In the genomic region with DNA sequence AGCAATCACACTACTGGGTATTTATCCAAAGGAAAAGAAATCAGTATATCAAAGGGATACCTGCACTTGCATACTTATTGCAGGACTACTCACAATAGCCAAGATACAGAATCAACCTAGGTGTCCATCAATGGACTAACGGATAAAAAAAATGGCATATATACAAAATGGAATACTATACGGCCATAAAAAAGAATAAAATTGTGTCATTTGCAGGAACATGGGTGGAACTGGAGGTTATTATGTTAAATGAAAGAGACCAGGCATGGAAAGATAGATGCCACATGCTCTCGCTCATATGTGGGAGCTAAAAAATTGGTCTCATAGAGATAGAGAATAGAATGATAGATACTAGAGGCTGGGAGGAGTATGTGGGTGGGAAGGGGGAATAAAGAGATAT, we compare ENCODE assay signal across 2 cellular contexts.
TF ChIP-seq lines count a peak whose summit lies in the region.

No MANE protein-coding gene starts in this region.

TF ChIP-seq in HEK293, 187 proteins besides CTCF, POLR2A, EP300 and RAD21:
- peak; percentile 90 for TF ChIP-seq ZNF146 (tag by site-specific recombination; IDR thresholded peaks at IDR 0.05)
- TF ChIP-seq ZNF211 (tag by site-specific recombination; IDR thresholded peaks at IDR 0.05; ENCODE audit: low read depth): no peak
- no peak for TF ChIP-seq ZNF677 (tag by site-specific recombination; IDR thresholded peaks at IDR 0.05)
- no peak for TF ChIP-seq ZNF596 (tag by site-specific recombination; IDR thresholded peaks at IDR 0.05)
- no peak for TF ChIP-seq ZBTB49 (tag by site-specific recombination; IDR thresholded peaks at IDR 0.05; ENCODE audit: low read depth)
- TF ChIP-seq, protein P1, sequence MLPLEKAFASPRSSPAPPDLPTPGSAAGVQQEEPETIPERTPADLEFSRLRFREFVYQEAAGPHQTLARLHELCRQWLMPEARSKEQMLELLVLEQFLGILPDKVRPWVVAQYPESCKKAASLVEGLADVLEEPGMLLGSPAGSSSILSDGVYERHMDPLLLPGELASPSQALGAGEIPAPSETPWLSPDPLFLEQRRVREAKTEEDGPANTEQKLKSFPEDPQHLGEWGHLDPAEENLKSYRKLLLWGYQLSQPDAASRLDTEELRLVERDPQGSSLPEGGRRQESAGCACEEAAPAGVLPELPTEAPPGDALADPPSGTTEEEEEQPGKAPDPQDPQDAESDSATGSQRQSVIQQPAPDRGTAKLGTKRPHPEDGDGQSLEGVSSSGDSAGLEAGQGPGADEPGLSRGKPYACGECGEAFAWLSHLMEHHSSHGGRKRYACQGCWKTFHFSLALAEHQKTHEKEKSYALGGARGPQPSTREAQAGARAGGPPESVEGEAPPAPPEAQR (tag by site-specific recombination; IDR thresholded peaks at IDR 0.05): no peak
- TF ChIP-seq, protein P2, sequence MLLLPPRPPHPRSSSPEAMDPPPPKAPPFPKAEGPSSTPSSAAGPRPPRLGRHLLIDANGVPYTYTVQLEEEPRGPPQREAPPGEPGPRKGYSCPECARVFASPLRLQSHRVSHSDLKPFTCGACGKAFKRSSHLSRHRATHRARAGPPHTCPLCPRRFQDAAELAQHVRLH (tag by site-specific recombination; IDR thresholded peaks at IDR 0.05): 0 out of 2 replicates have a peak, but pooled peaks have one; percentile 17
- 0 out of 2 replicates have a peak, but pooled peaks have one; percentile 62 for TF ChIP-seq ZNF280D (tag by site-specific recombination; IDR thresholded peaks at IDR 0.05)
- no peak for TF ChIP-seq ZNF707 (tag by site-specific recombination; IDR thresholded peaks at IDR 0.05)
- TF ChIP-seq ZNF175 (tag by site-specific recombination; IDR thresholded peaks at IDR 0.05): no peak

TF ChIP-seq in K562, 482 proteins besides CTCF, POLR2A, EP300 and RAD21:
- no peak for TF ChIP-seq ZBTB17 (CRISPR knock-in tag; IDR thresholded peaks at IDR 0.05)
- peak in 1 of 2 experiments; percentile 43; a peak in 2 of 4 replicates for TF ChIP-seq KDM1A (IDR thresholded peaks at IDR 0.05)
- TF ChIP-seq TAF9B (IDR thresholded peaks at IDR 0.05; ENCODE audit: partially characterized antibody): no peak
- peak; percentile 48 for TF ChIP-seq RBM25 (IDR thresholded peaks at IDR 0.05; ENCODE audit: low read depth, low read length, severe bottlenecking)
- no peak for TF ChIP-seq BCL6 (CRISPR knock-in tag; IDR thresholded peaks at IDR 0.05)
- peak; percentile 89 for TF ChIP-seq ZNF146 (CRISPR knock-in tag; IDR thresholded peaks at IDR 0.05; ENCODE audit: unreplicated experiment)
- TF ChIP-seq, protein P3, sequence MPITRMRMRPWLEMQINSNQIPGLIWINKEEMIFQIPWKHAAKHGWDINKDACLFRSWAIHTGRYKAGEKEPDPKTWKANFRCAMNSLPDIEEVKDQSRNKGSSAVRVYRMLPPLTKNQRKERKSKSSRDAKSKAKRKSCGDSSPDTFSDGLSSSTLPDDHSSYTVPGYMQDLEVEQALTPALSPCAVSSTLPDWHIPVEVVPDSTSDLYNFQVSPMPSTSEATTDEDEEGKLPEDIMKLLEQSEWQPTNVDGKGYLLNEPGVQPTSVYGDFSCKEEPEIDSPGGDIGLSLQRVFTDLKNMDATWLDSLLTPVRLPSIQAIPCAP (CRISPR knock-in tag; IDR thresholded peaks at IDR 0.05; ENCODE audit: borderline replicate concordance): no peak
- no peak for TF ChIP-seq ETV6 (IDR thresholded peaks at IDR 0.05; ENCODE audit: borderline replicate concordance in 1 of 2, low read depth in 2 of 2, low read length in 1 of 2)
- TF ChIP-seq ETV6 (CRISPR knock-in tag; IDR thresholded peaks at IDR 0.05; ENCODE audit: borderline replicate concordance): no peak
- no peak for TF ChIP-seq KLF16 (IDR thresholded peaks at IDR 0.05)
- no peak for TF ChIP-seq THRB (CRISPR knock-in tag; conservative IDR thresholded peaks at IDR 0.05)
- no peak for TF ChIP-seq EZH2 (IDR thresholded peaks at IDR 0.05; ENCODE audit: borderline replicate concordance, low read depth, low read length)
- TF ChIP-seq MXD1 (CRISPR knock-in tag; IDR thresholded peaks at IDR 0.05; ENCODE audit: borderline replicate concordance, poor library complexity, severe bottlenecking): no peak
- TF ChIP-seq, protein P4, sequence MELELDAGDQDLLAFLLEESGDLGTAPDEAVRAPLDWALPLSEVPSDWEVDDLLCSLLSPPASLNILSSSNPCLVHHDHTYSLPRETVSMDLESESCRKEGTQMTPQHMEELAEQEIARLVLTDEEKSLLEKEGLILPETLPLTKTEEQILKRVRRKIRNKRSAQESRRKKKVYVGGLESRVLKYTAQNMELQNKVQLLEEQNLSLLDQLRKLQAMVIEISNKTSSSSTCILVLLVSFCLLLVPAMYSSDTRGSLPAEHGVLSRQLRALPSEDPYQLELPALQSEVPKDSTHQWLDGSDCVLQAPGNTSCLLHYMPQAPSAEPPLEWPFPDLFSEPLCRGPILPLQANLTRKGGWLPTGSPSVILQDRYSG (tag; conservative IDR thresholded peaks at IDR 0.05; ENCODE audit: low read depth): no peak
- peak; percentile 48; the same call in 1 of the 2 replicates for TF ChIP-seq BCOR (IDR thresholded peaks at IDR 0.05)
